ENCODE assay signal across 1 cellular context in genomic region chr19:16595097-16595496, GRCh38.
TF ChIP-seq lines count a peak whose summit lies in the region.

No MANE protein-coding gene starts in this region.

TF ChIP-seq in H1, 55 proteins besides CTCF, POLR2A, EP300 and RAD21:
- TF ChIP-seq BACH1 (IDR thresholded peaks at IDR 0.05; ENCODE audit: low read length) (no peak), CHD7 (IDR thresholded peaks at IDR 0.05; ENCODE audit: insufficient replicate concordance, low read length) (no peak), CTBP2 (IDR thresholded peaks at IDR 0.05; ENCODE audit: borderline replicate concordance, insufficient read depth, insufficient read length, low read length) (no peak), GTF2F1 (IDR thresholded peaks at IDR 0.05; ENCODE audit: borderline replicate concordance, low read depth, low read length) (no peak), SIX5 (IDR thresholded peaks at IDR 0.05; ENCODE audit: low read depth, low read length) (no peak), CREB1 (IDR thresholded peaks at IDR 0.05) (no peak), TEAD4 (IDR thresholded peaks at IDR 0.05; ENCODE audit: low read depth, low read length) (no peak), BCL11A (IDR thresholded peaks at IDR 0.05; ENCODE audit: low read depth in 2 of 2, low read length in 2 of 2) (no peak), YY1 (IDR thresholded peaks at IDR 0.05; ENCODE audit: low read depth, low read length) (no peak), NRF1 (IDR thresholded peaks at IDR 0.05; ENCODE audit: low read depth, low read length) (no peak), SUZ12 (IDR thresholded peaks at IDR 0.05; ENCODE audit: low read length) (no peak), TBP (IDR thresholded peaks at IDR 0.05; ENCODE audit: low read depth, low read length) (no peak), SIN3A (conservative IDR thresholded peaks at IDR 0.05 in 1 of 2, IDR thresholded peaks at IDR 0.05 in 1 of 2; ENCODE audit: low read depth in 1 of 2, low read length in 2 of 2) (no peak), CBX5 (IDR thresholded peaks at IDR 0.05; ENCODE audit: low read depth, low read length) (no peak), POU5F1 (IDR thresholded peaks at IDR 0.05; ENCODE audit: low read depth, low read length) (no peak), TAF1 (IDR thresholded peaks at IDR 0.05; ENCODE audit: low read depth, low read length) (no peak), ASH2L (IDR thresholded peaks at IDR 0.05; ENCODE audit: low read length) (no peak), SRF (IDR thresholded peaks at IDR 0.05; ENCODE audit: low read depth, low read length) (no peak), CHD2 (IDR thresholded peaks at IDR 0.05; ENCODE audit: low read length) (no peak)
